ENCODE assay signal across 12 cellular contexts in the genomic region with DNA sequence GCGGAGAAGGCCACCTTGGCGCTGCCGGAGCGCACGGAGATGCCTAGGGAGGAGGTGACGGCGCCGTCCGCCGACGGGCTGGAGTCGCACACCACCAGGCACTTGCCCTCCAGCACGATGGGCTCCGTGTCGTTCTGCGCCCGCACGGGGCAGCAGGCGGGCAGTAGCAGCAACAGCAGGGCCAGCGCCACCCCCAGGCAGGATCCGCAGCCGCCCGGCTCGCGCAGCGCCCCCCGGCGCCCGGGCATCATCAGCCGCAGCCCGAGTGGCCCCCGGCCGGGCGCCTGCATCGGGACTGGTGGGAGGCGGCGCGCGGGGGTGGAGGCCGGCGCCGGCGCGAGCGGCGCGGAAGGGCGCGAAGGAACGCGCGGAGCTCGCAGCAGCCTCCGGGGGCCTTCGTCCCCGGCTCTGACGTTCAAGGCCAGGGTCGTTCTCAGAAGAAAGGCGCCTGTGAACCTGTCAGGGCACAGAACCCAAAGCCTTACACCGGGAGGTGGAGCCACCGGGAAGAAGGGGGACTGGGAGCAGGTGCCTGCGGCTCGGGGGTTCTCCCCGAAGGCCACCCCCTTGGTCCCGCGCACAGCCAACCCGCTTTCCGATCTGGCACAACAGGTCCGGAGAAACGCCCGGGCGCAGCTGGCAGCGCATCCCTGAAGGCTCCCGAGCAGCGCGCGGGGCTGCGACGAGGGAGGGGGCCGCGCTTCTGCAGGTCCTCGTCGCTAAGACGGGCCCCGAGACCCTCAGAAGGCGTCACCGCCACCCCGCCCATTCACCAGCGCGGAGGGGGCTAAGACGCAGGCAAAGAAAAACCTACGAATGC. TPM values are rescaled to one million over a fixed set of nuclear protein-coding genes. Genes with fewer than 3 reads are reported as not detected.
A peak's percentile ranks its signal among the peaks of the same experiment; 100 is the strongest.
DNase-seq lines count a peak whose midpoint lies in the region; ATAC-seq and TF ChIP-seq lines count a peak whose summit lies in the region.
"Had no signal": no experiment of that assay in that cellular context is flagged by ENCODE, and none has a peak within 500 bp of the region (broad histone marks: within the 10 kb centered on the region; RNA-seq: fewer than 3 reads in every experiment).

No MANE protein-coding gene starts in this region.

- TF ChIP-seq CTCF in coronary artery (IDR thresholded peaks at IDR 0.05) (no peak), omental fat pad (IDR thresholded peaks at IDR 0.05) (no peak), OCI-LY7 (conservative IDR thresholded peaks at IDR 0.05; ENCODE audit: low read length) (no peak)

- H3K4me3 ChIP-seq in coronary artery (peak overlapping the region; percentile 31), OCI-LY7 (ENCODE audit: low read depth, low read length, poor library complexity, severe bottlenecking) (no peak overlapping the region)
- H3K4me3 ChIP-seq: esophagus squamous epithelium, uterus had no signal

- no peaks in the 10 kb centered on the region for H3K36me3 ChIP-seq in OCI-LY7 (ENCODE audit: insufficient read depth, low read length)
- H3K36me3 ChIP-seq: esophagus squamous epithelium, uterus had no signal

- no peaks in the 10 kb centered on the region for H3K4me1 ChIP-seq in OCI-LY7 (ENCODE audit: insufficient read depth, low read length, poor library complexity, severe bottlenecking)
- H3K4me1 ChIP-seq: uterus had no signal

- no TSS peak for BruUV-seq in OCI-LY7 (replicated peaks; lab: Mats Ljungman, UMichigan)

- CTCF ChIA-PET in OCI-LY7 (lab: Charles Lee; ENCODE audit: unreplicated experiment): no interaction called here

- no peak overlapping the region for H2AFZ ChIP-seq in OCI-LY7 (ENCODE audit: low read length)

- no peaks in the 10 kb centered on the region for H3K9me2 ChIP-seq in OCI-LY7 (ENCODE audit: insufficient read depth, low read length)

- no peaks in the 10 kb centered on the region for H3K79me2 ChIP-seq in OCI-LY7 (ENCODE audit: insufficient read depth, low read depth, low read length)

- no peaks in the 10 kb centered on the region for H3K9me3 ChIP-seq in OCI-LY7 (ENCODE audit: low read length)
- H3K9me3 ChIP-seq: esophagus squamous epithelium, uterus had no signal

- H3K27ac ChIP-seq in coronary artery: no peak overlapping the region
- no peak overlapping the region for H3K27ac ChIP-seq in OCI-LY7 (ENCODE audit: low read depth, low read length, poor library complexity, severe bottlenecking)
- H3K27ac ChIP-seq: esophagus squamous epithelium, uterus had no signal

- peak; percentile 15 for ATAC-seq in omental fat pad (ENCODE audit: low FRiP score)

- H3K4me2 ChIP-seq in OCI-LY7 (ENCODE audit: low read length): no peak overlapping the region

- intact Hi-C loops in OCI-LY7 (cut with micrococcal nuclease; ENCODE audit: unreplicated experiment): no loop called here

- POLR2A ChIA-PET in OCI-LY7 (lab: Charles Lee): no interaction called here

- no peaks in the 10 kb centered on the region for H4K20me1 ChIP-seq in OCI-LY7 (ENCODE audit: insufficient read depth, low read length)

- DNase-seq in ELF-1 (ENCODE audit: low read depth, low spot score) (peak; percentile 40), NCI-H1105 (lab: John Stamatoyannopoulos, UW) (peak; percentile 29), coronary artery (ENCODE audit: low spot score) (no peak), omental fat pad (ENCODE audit: low spot score) (no peak), occipital lobe (lab: John Stamatoyannopoulos, UW) (no peak), OCI-LY7 (ENCODE audit: low spot score) (no peak), SKM-1 treated with dmso at 0.1 percent for 144 hours (lab: John Stamatoyannopoulos, UW; ENCODE audit: unreplicated experiment) (no peak)
- DNase-seq in activated CD8-positive, alpha-beta memory T cell treated with anti-CD3 and anti-CD28 coated beads, Interleukin-2, amount 50 U/mL, for 48 hours: no peak
- DNase-seq: activated naive CD4-positive, alpha-beta T cell treated with anti-CD3 and anti-CD28 coated beads for 36 hours; esophagus squamous epithelium; NCI-H2029 treated with DMSO at 0.1 percent for 48 hours; uterus had no signal

RNA-seq across cellular contexts. Expression of a gene that starts 2.1 kb away (rescaled TPM):
- 1 to 10 TPM in 1 of 4 donors, under 1 TPM in 2, not detected in 1; 0.19 to 3.0 (median 0.72) TPM for total RNA-seq in omental fat pad
- 39.3 TPM for total RNA-seq in occipital lobe
- total RNA-seq in OCI-LY7 (2014; rRNA removed; shearing (Covaris generic)): not detected in 2 replicates
- total RNA-seq in OCI-LY7 (2022): not detected in 2 replicates
- total RNA-seq: activated naive CD4-positive, alpha-beta T cell treated with anti-CD3 and anti-CD28 coated beads for 36 hours; esophagus squamous epithelium had no signal

Comparison
In these comparisons a context has a peak if more than half of its experiments do, and no peak if none do; other contexts are left out.
1. DNase-seq: peak in ELF-1 (single experiment) and NCI-H1105 (single experiment); none in coronary artery (single experiment), omental fat pad (single experiment), occipital lobe (single experiment), activated CD8-positive, alpha-beta memory T cell treated with anti-CD3 and anti-CD28 coated beads, Interleukin-2, amount 50 U/mL, for 48 hours (single experiment), OCI-LY7 (single experiment) and SKM-1 treated with dmso at 0.1 percent for 144 hours (single experiment).
2. RNA of a gene that starts 2.1 kb away (total RNA-seq): 39.3 TPM in occipital lobe (single experiment); 0.19 to 3.0 TPM in omental fat pad and not detected in OCI-LY7; every median in the first group is over 10 times any median in the second.